In genomic region chr7:21568762-21569161, GRCh38 we compare ENCODE assay signal across 10 cellular contexts. TPM values are rescaled to one million over a fixed set of nuclear protein-coding genes. Genes with fewer than 3 reads are reported as not detected.
DNase-seq lines count a peak whose midpoint lies in the region; ATAC-seq, FAIRE-seq and TF ChIP-seq lines count a peak whose summit lies in the region.
"Had no signal": no experiment of that assay in that cellular context is flagged by ENCODE, and none has a peak within 500 bp of the region (broad histone marks: within the 10 kb centered on the region; RNA-seq: fewer than 3 reads in every experiment).

No MANE protein-coding gene starts in this region.

- no peak overlapping the region for H3K9ac ChIP-seq in endothelial cell of umbilical vein (replicated peaks; ENCODE audit: extremely low read depth, insufficient read depth, low read length)

- peaks cover 7% of the 10 kb centered on the region for H3K27me3 ChIP-seq in left ventricle myocardium inferior (ENCODE audit: low read depth)
- peaks cover 7 to 10% of the 10 kb centered on the region in 2 experiments for H3K27me3 ChIP-seq in endothelial cell of umbilical vein (ENCODE audit: control insufficient read depth in 2 of 2, insufficient read depth in 2 of 2, low read length in 2 of 2)
- H3K27me3 ChIP-seq in upper lobe of right lung, result no peaks in the 10 kb centered on the region

- H3K4me2 ChIP-seq in endothelial cell of umbilical vein (ENCODE audit: insufficient read depth, low read length), result no peak overlapping the region

- intact Hi-C loops in left ventricle myocardium inferior (cut with micrococcal nuclease) (no loop called here), Right ventricle myocardium superior (cut with DNase I) (no loop called here), endothelial cell of umbilical vein (cut with micrococcal nuclease) (loop anchor here (5.0 kb wide), 1 partner anchor 311 kb away; no protein-coding TSS in a partner anchor), upper lobe of right lung (cut with DNase I) (no loop called here)

- no peaks in the 10 kb centered on the region for H3K9me1 ChIP-seq in endothelial cell of umbilical vein (replicated peaks; ENCODE audit: control insufficient read depth, extremely low read depth, insufficient read depth, low read length)

- no peak for TF ChIP-seq POLR2A in endothelial cell of umbilical vein (IDR thresholded peaks at IDR 0.05; ENCODE audit: low read depth, low read length)

- POLR2A ChIA-PET in endothelial cell of umbilical vein (lab: Charles Lee), result no interaction called here

- no peaks in the 10 kb centered on the region for H4K20me1 ChIP-seq in endothelial cell of umbilical vein (replicated peaks; ENCODE audit: control insufficient read depth, extremely low read depth, insufficient read depth, low read length)

- FAIRE-seq in endothelial cell of umbilical vein (lab: Jason Lieb, UNC) (peak; percentile 8), frontal cortex (lab: Jason Lieb, UNC) (no peak)

- no TSS peak for BruUV-seq in endothelial cell of umbilical vein (replicated peaks; lab: Mats Ljungman, UMichigan)

- no peak overlapping the region for H2AFZ ChIP-seq in endothelial cell of umbilical vein (ENCODE audit: low read depth, low read length)

- TF ChIP-seq CTCF in left ventricle myocardium inferior (IDR thresholded peaks at IDR 0.05; ENCODE audit: borderline replicate concordance) (peak; percentile 43), endothelial cell of umbilical vein (IDR thresholded peaks at IDR 0.05; ENCODE audit: extremely low read depth in 1 of 2, insufficient read depth in 1 of 2, low read depth in 1 of 2, low read length in 2 of 2) (peak in 1 of 2 donors; percentile 5), upper lobe of right lung (IDR thresholded peaks at IDR 0.05) (peak; percentile 18)

- dilution Hi-C loops in endothelial cell of umbilical vein (cut with MboI; ENCODE audit: extremely low pct_ligation_motif_present, low sequenced_read_pairs), result no loop called here

- CTCF ChIA-PET in endothelial cell of umbilical vein (lab: Charles Lee), result no interaction called here

- H3K27ac ChIP-seq in left ventricle myocardium inferior (replicated peaks) (no peak overlapping the region), endothelial cell of umbilical vein (ENCODE audit: insufficient read depth, low read depth, low read length) (no peak overlapping the region), upper lobe of right lung (no peak overlapping the region)

- H3K4me3 ChIP-seq in left ventricle myocardium inferior (no peak overlapping the region), endothelial cell of umbilical vein (replicated peaks in 1 of 3; ENCODE audit: insufficient read depth in 1 of 3, low read depth in 1 of 3, low read length in 3 of 3) (no peak overlapping the region), upper lobe of right lung (no peak overlapping the region)
- H3K4me3 ChIP-seq: HAP-1 had no signal

- H3K36me3 ChIP-seq in left ventricle myocardium inferior (no peaks in the 10 kb centered on the region), endothelial cell of umbilical vein (ENCODE audit: control insufficient read depth in 2 of 2, extremely low read depth in 1 of 2, insufficient read depth in 2 of 2, low read length in 2 of 2) (no peaks in the 10 kb centered on the region), upper lobe of right lung (no peaks in the 10 kb centered on the region)
- H3K36me3 ChIP-seq: HAP-1 had no signal

- H3K9me3 ChIP-seq in left ventricle myocardium inferior (replicated peaks) (no peaks in the 10 kb centered on the region), endothelial cell of umbilical vein (replicated peaks; ENCODE audit: control insufficient read depth, insufficient read depth, low read length) (no peaks in the 10 kb centered on the region), upper lobe of right lung (no peaks in the 10 kb centered on the region)
- H3K9me3 ChIP-seq: HAP-1 had no signal

- no peaks in the 10 kb centered on the region for H3K4me1 ChIP-seq in left ventricle myocardium inferior
- H3K4me1 ChIP-seq in endothelial cell of umbilical vein (ENCODE audit: control insufficient read depth, extremely low read depth, insufficient read depth, low read length), result no peaks in the 10 kb centered on the region
- H3K4me1 ChIP-seq in upper lobe of right lung, result no peaks in the 10 kb centered on the region
- H3K4me1 ChIP-seq: HAP-1 had no signal

- DNase-seq in left ventricle myocardium inferior (no peak), Right ventricle myocardium superior (no peak), NCI-H460 (ENCODE audit: extremely low read depth, low read depth) (peak; percentile 21), endothelial cell of umbilical vein (ENCODE audit: low read depth, low spot score) (peak; percentile 15), upper lobe of right lung (no peak), frontal cortex (ENCODE audit: low spot score in 2 of 2) (no peak)
- DNase-seq in activated CD4-positive, CD25-positive, alpha-beta regulatory T cell (lab: John Stamatoyannopoulos, UW), result no peak
- DNase-seq: EL had no signal

- H3K79me2 ChIP-seq in endothelial cell of umbilical vein (ENCODE audit: control insufficient read depth, insufficient read depth, low read length), result no peaks in the 10 kb centered on the region

- ATAC-seq in Right ventricle myocardium superior (ENCODE audit: poor library complexity) (no peak), upper lobe of right lung (peak; percentile 60), GM19324 (IDR thresholded peaks at IDR 0.05; ENCODE audit: low FRiP score, unreplicated experiment) (no peak)

TF ChIP-seq in endothelial cell of umbilical vein, 7 proteins besides CTCF, POLR2A, EP300 and RAD21:
- TF ChIP-seq FOS (IDR thresholded peaks at IDR 0.05; ENCODE audit: borderline replicate concordance, insufficient read depth, low read length), result no peak

RNA-seq across cellular contexts. Expression of gene DNAH11, which starts 25.9 kb away (rescaled TPM):
- 0.74 TPM for total RNA-seq in left ventricle myocardium inferior
- total RNA-seq in Right ventricle myocardium superior, result 0.03 TPM
- 0.22 and 0.40 TPM in 2 replicates for total RNA-seq in NCI-H460 (2014; rRNA removed; shearing (Covaris generic))
- 0.02 TPM in 1 of 2 replicates, not detected in the other for polyA plus RNA-seq in NCI-H460 (2014; cell fraction: nucleus; rRNA removed)
- 0.69 and 2.0 TPM in 2 replicates for total RNA-seq in endothelial cell of umbilical vein
- polyA plus RNA-seq in endothelial cell of umbilical vein, result 0.22 and 0.91 TPM in 2 replicates
- 0.62 and 0.69 TPM in 2 replicates for polyA plus RNA-seq in endothelial cell of umbilical vein (2011; cell fraction: cytosol; rRNA removed)
- 4.8 TPM in 2 replicates for polyA plus RNA-seq in endothelial cell of umbilical vein (2011; cell fraction: nucleus; rRNA removed)
- polyA plus RNA-seq in endothelial cell of umbilical vein (2012), result 1.6 and 4.0 TPM in 2 replicates
- polyA minus RNA-seq in endothelial cell of umbilical vein, result 0.49 and 1.2 TPM in 2 replicates
- not detected for polyA minus RNA-seq in endothelial cell of umbilical vein (2011; cell fraction: cytosol; rRNA and poly(A)+ RNA removed)
- polyA minus RNA-seq in endothelial cell of umbilical vein (2011; cell fraction: nucleus; rRNA and poly(A)+ RNA removed), result 2.3 TPM in 2 replicates
- 3.4 TPM for total RNA-seq in upper lobe of right lung
- 0.82 TPM for total RNA-seq in frontal cortex

Comparison
In these comparisons a context has a peak if more than half of its experiments do, and no peak if none do; other contexts are left out.
1. DNase-seq: peak in NCI-H460 (single experiment) and endothelial cell of umbilical vein (single experiment); none in left ventricle myocardium inferior (single experiment), Right ventricle myocardium superior (single experiment), upper lobe of right lung (single experiment), activated CD4-positive, CD25-positive, alpha-beta regulatory T cell (0 of 4) and frontal cortex (0 of 2).